24 cellular contexts compared by ENCODE assay signal in the genomic region with DNA sequence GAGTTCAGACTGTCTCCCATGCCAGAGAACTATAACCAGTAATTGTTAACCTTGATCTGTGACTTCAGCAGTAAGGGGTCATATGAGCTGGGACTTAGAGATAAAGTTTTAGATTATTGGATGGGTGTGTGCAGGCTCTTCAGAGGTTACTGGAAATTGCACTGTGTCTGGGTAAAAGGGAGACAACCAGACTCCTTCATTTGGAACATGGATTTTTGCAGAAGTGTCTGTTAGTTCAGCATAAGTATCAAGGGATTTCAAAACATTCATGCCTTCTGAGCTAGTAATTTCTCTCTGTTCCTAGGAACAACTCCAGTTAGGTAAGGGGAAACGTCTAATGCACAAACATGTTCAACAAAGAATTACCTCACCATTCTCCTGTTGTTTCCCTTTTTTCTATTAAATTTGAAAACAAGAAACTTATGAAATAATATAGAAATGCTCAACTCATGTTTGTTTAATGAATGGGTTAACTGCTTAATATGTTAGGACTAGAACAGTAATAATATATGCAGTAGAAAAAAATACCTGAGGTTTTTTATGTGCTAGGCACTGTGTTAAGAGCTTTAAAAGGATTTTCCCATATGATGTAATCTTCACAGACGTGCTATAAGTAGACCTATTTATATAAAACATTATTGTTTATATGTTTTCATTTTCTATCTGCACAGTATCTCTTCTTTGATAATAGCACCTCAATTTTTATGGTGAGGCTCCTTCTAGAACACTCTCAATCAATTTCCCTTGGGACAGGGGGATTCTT.
DNase-seq lines count a peak whose midpoint lies in the region; ATAC-seq, FAIRE-seq and TF ChIP-seq lines count a peak whose summit lies in the region.
"Had no signal": no experiment of that assay in that cellular context is flagged by ENCODE, and none has a peak within 500 bp of the region (broad histone marks: within the 10 kb centered on the region; RNA-seq: fewer than 3 reads in every experiment).

No MANE protein-coding gene starts in this region.

- no peak for TF ChIP-seq POLR2A in A549 (IDR thresholded peaks at IDR 0.05; ENCODE audit: low read length)
- TF ChIP-seq POLR2A in GM12878 (IDR thresholded peaks at IDR 0.05; ENCODE audit: low read depth, low read length): no peak

- no peak for TF ChIP-seq EP300 in A549 (IDR thresholded peaks at IDR 0.05)
- no peak for TF ChIP-seq EP300 in GM12878 (IDR thresholded peaks at IDR 0.05; ENCODE audit: borderline replicate concordance in 1 of 2, control insufficient read depth in 1 of 2, low read depth in 2 of 2, low read length in 2 of 2)

- RAD21 ChIA-PET in GM12878 (lab: Charles Lee; ENCODE audit: unreplicated experiment): interaction anchor here (0.6 to 2.8 kb wide), 7 partner anchors 10 to 361 kb away, joined by 3 to 7 read pairs (median 3); no protein-coding TSS in a partner anchor

- CTCF ChIA-PET in A549 (lab: Yijun Ruan, JAX) (interaction anchor here (1.0 to 1.5 kb wide), 2 partner anchors 19 to 361 kb away, joined by 3 read pairs; no protein-coding TSS in a partner anchor), HEK293T (lab: Yijun Ruan, JAX) (interaction anchor here (0.6 to 1.0 kb wide), 2 partner anchors 361 to 1405 kb away, joined by 3 to 5 read pairs; no protein-coding TSS in a partner anchor), GM12878 (lab: Yijun Ruan, JAX) (interaction anchor here (1.0 to 2.0 kb wide), 7 partner anchors 11 to 361 kb away, joined by 3 to 6 read pairs (median 3); no protein-coding TSS in a partner anchor)

- intact Hi-C loops in GM12878 (cut with micrococcal nuclease; ENCODE audit: unreplicated experiment): no loop called here

- H3K4me3 ChIP-seq in A549: no peak overlapping the region
- no peak overlapping the region for H3K4me3 ChIP-seq in GM12878
- no peak overlapping the region for H3K4me3 ChIP-seq in fibroblast of villous mesenchyme (ENCODE audit: low read depth, low read length)
- H3K4me3 ChIP-seq: left lung, Peyer's patch, SJSA1 had no signal

- no TSS peak for BruUV-seq in GM12878 (replicated peaks; lab: Mats Ljungman, UMichigan)

- H3K27ac ChIP-seq in A549: no peak overlapping the region
- H3K27ac ChIP-seq in GM12878 (ENCODE audit: control insufficient read depth, insufficient read depth): no peak overlapping the region
- H3K27ac ChIP-seq: KMS-11, left lung, Peyer's patch, SJSA1 had no signal

- no peak for TF ChIP-seq RAD21 in A549 (conservative IDR thresholded peaks at IDR 0.05 in 1 of 2, IDR thresholded peaks at IDR 0.05 in 1 of 2)
- no peak for TF ChIP-seq RAD21 in GM12878 (IDR thresholded peaks at IDR 0.05; ENCODE audit: insufficient read depth, low read depth, low read length)

- H3K9me3 ChIP-seq in A549 (peaks cover 11% of the 10 kb centered on the region; the same call in 1 of the 3 replicates), GM12878 (replicated peaks; ENCODE audit: control insufficient read depth, insufficient read depth, low read length) (no peaks in the 10 kb centered on the region)
- H3K9me3 ChIP-seq: left lung, Peyer's patch, SJSA1 had no signal

- H3K36me3 ChIP-seq in GM12878 (ENCODE audit: control insufficient read depth in 2 of 2, insufficient read depth in 2 of 2, low read length in 1 of 2): no peaks in the 10 kb centered on the region
- H3K36me3 ChIP-seq: left lung, Peyer's patch, SJSA1 had no signal

- H3K4me2 ChIP-seq in A549 (peak overlapping the region; percentile 4; the same call in 1 of the 3 replicates), GM12878 (ENCODE audit: control insufficient read depth, insufficient read depth) (no peak overlapping the region)
- H3K4me2 ChIP-seq: KMS-11 had no signal

- in situ Hi-C loops in GM12878 (cut with MboI): no loop called here

- FAIRE-seq in A549 (lab: Jason Lieb, UNC) (no peak), GM12878 (lab: Jason Lieb, UNC) (no peak)
- FAIRE-seq: GM18507 had no signal

- POLR2A ChIA-PET in A549 (lab: Yijun Ruan, JAX) (no interaction called here), HEK293T (lab: Yijun Ruan, JAX) (no interaction called here), GM12878 (lab: Charles Lee) (interaction anchor here (0.6 to 1.6 kb wide), 4 partner anchors 10 to 234 kb away, joined by 3 to 8 read pairs (median 4); no protein-coding TSS in a partner anchor)

- DNase-seq in A549 (ENCODE audit: low read depth in 1 of 2, low spot score in 1 of 2) (no peak), HEK293T (ENCODE audit: extremely low spot score) (peak; percentile 12), GM12878 (ENCODE audit: low read depth, low spot score) (no peak), fibroblast of villous mesenchyme (ENCODE audit: low read depth) (peak; percentile 41), AG08395 (ENCODE audit: low spot score) (no peak), HuH-7 (ENCODE audit: low spot score) (no peak)
- DNase-seq: activated CD4-positive, alpha-beta T cell treated with anti-CD3 and anti-CD28 coated beads for 48 hours; activated T-cell treated with anti-CD3 and anti-CD28 coated beads, Interleukin-2, amount 50 U/mL, for 72 hours; CD4-positive, alpha-beta T cell; effector CD4-positive, alpha-beta T cell; H7; head of caudate nucleus; left lung; MV-4-11; NCI-H345; NK-92 treated with Interleukin-12 subunit alpha and Interleukin-12 subunit beta, amount 100 ng/mL, for 24 hours; Peyer's patch; T-helper 17 cell had no signal

- SMC1A ChIA-PET in GM12878 (lab: Charles Lee; ENCODE audit: uncharacterized antibody, unreplicated experiment): interaction anchor here (0.6 to 5.0 kb wide), 16 partner anchors 9 to 168 kb away, joined by 3 to 38 read pairs (median 4); no protein-coding TSS in a partner anchor

- H3K27me3 ChIP-seq in GM12878 (replicated peaks in 1 of 2; ENCODE audit: control insufficient read depth in 2 of 2, insufficient read depth in 2 of 2, low read length in 1 of 2): no peaks in the 10 kb centered on the region
- H3K27me3 ChIP-seq: left lung, Peyer's patch had no signal

- peaks cover 14% of the 10 kb centered on the region; the same call in 2 of the 3 replicates for H3K4me1 ChIP-seq in A549
- no peaks in the 10 kb centered on the region for H3K4me1 ChIP-seq in GM12878 (ENCODE audit: control insufficient read depth, insufficient read depth, low read length)
- H3K4me1 ChIP-seq: left lung, Peyer's patch, SJSA1 had no signal

- no peak for TF ChIP-seq CTCF in A549 (IDR thresholded peaks at IDR 0.05)
- no peak for TF ChIP-seq CTCF in GM12878 (IDR thresholded peaks at IDR 0.05 in 2 of 3, conservative IDR thresholded peaks at IDR 0.05 in 1 of 3; ENCODE audit: control insufficient read depth in 2 of 3, extremely low read depth in 1 of 3, insufficient read depth in 1 of 3, low read depth in 3 of 3, low read length in 3 of 3)
- no peak for TF ChIP-seq CTCF in fibroblast of villous mesenchyme (IDR thresholded peaks at IDR 0.05; ENCODE audit: insufficient read depth, low read depth, low read length)

- H3K79me2 ChIP-seq in GM12878 (ENCODE audit: control insufficient read depth, insufficient read depth, low read length): no peaks in the 10 kb centered on the region

- no peaks in the 10 kb centered on the region for H4K20me1 ChIP-seq in GM12878 (ENCODE audit: control insufficient read depth, insufficient read depth)

- H3K9ac ChIP-seq in GM12878 (ENCODE audit: control insufficient read depth, insufficient read depth, low read length): no peak overlapping the region
- H3K9ac ChIP-seq: KMS-11 had no signal

- no peak overlapping the region for H2AFZ ChIP-seq in GM12878 (ENCODE audit: control insufficient read depth, low read depth, low read length)

- ATAC-seq in A549 (no peak), GM12878 (peak; percentile 62), HG03439 (IDR thresholded peaks at IDR 0.05; ENCODE audit: unreplicated experiment) (no peak), GM19397 (IDR thresholded peaks at IDR 0.05; ENCODE audit: unreplicated experiment) (no peak)
- ATAC-seq: activated T-cell treated with anti-CD3 and anti-CD28 coated beads, Interleukin-2, amount 50 U/mL, for 72 hours; esophagus mucosa; left lung; T-helper 17 cell had no signal

- WGBS in A549 (ENCODE audit: missing lambda C conversion rate): 48% methylated on average over 2 of the region's 2 CpGs
- 3% methylated on average over 2 of the region's 2 CpGs for WGBS in GM12878 (ENCODE audit: insufficient coverage, insufficient replicate concordance, low lambda C conversion rate, missing lambda C conversion rate)

TF ChIP-seq in A549, 52 proteins besides CTCF, POLR2A, EP300 and RAD21:
- TF ChIP-seq ZC3H11A (IDR thresholded peaks at IDR 0.05) (no peak), MAFK (IDR thresholded peaks at IDR 0.05; ENCODE audit: partially characterized antibody) (no peak), CEBPB (IDR thresholded peaks at IDR 0.05) (no peak)

TF ChIP-seq in HEK293T, 16 proteins besides CTCF, POLR2A, EP300 and RAD21:
- no peak for TF ChIP-seq ZNF384 (IDR thresholded peaks at IDR 0.05)
- TF ChIP-seq FOXA1 (IDR thresholded peaks at IDR 0.05): no peak
- TF ChIP-seq SUZ12 (IDR thresholded peaks at IDR 0.05): no peak
- TF ChIP-seq NFRKB (IDR thresholded peaks at IDR 0.05): no peak
- no peak for TF ChIP-seq ARNT (IDR thresholded peaks at IDR 0.05)
- TF ChIP-seq FOXM1 (IDR thresholded peaks at IDR 0.05; ENCODE audit: borderline replicate concordance): no peak
- TF ChIP-seq LEF1 (IDR thresholded peaks at IDR 0.05; ENCODE audit: borderline replicate concordance): no peak

TF ChIP-seq in GM12878, 131 proteins besides CTCF, POLR2A, EP300 and RAD21:
- TF ChIP-seq SUPT20H (IDR thresholded peaks at IDR 0.05; ENCODE audit: borderline replicate concordance, control insufficient read depth, low read depth, low read length) (no peak), MEF2B (IDR thresholded peaks at IDR 0.05; ENCODE audit: partially characterized antibody, poor library complexity, severe bottlenecking) (peak; percentile 13), ATF7 (IDR thresholded peaks at IDR 0.05; ENCODE audit: low read depth) (0 out of 2 replicates have a peak, but pooled peaks have one; percentile 25)

Comparison
In these comparisons a context has a peak if more than half of its experiments do, and no peak if none do; other contexts are left out.
1. DNase-seq: peak in HEK293T (single experiment) and fibroblast of villous mesenchyme (single experiment); none in A549 (0 of 2), GM12878 (single experiment), AG08395 (single experiment) and HuH-7 (single experiment).